1 cellular context compared by ENCODE assay signal in the genomic region with DNA sequence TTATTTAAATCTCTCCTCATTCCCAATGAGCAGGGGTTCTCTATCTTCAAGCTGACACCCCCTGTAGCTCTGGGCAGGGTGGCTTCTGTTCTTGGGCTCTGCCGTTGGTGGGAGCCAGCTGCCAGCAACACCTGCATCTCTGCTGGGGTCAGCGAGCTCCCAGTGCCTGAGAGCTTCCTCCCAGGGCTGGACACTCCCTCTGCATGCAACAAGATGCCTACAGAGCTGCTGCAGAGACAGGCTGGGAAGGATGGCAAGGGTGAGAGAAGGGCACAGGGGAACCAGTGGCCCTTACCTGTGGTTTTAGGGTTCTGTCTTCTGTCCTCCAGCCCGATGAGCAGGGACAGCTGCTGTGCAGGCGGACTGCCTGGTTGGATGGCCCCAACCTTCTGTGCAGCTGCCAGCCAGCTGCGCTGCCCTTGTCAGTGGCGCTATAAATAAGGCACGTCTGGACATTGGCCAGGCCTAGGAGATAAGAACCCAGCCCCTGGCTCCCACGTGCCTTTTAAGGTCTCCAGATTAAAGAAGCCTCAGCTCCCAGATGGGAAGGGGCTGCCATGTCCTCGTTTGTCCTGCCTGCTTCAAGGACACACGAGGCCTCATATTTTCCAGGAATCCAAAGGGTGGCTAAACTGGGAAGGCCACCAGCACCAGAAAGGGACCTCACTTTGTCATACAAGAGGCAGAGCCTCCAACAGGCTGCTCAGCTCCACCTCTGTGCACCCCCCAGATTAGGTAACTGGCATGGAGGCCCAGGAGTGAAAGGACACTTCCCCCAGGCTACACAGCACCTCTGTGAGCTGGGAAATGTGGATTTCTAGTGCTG.
A peak's percentile ranks its signal among the peaks of the same experiment; 100 is the strongest.
TF ChIP-seq lines count a peak whose summit lies in the region.

No MANE protein-coding gene starts in this region.

TF ChIP-seq in HepG2, 621 proteins besides CTCF, POLR2A, EP300 and RAD21 (continued from another document):
- TF ChIP-seq ZNF136 (CRISPR knock-in tag; IDR thresholded peaks at IDR 0.05; ENCODE audit: low read depth) (no peak), MEIS2 (CRISPR knock-in tag; IDR thresholded peaks at IDR 0.05) (no peak), SRY (CRISPR knock-in tag; IDR thresholded peaks at IDR 0.05) (no peak), MED1 (CRISPR knock-in tag; IDR thresholded peaks at IDR 0.05) (no peak), ASH2L (IDR thresholded peaks at IDR 0.05; ENCODE audit: insufficient read length, low read depth, low read length) (no peak), NR2F1 (CRISPR knock-in tag; IDR thresholded peaks at IDR 0.05) (no peak), ZFP82 (CRISPR knock-in tag; IDR thresholded peaks at IDR 0.05; ENCODE audit: borderline replicate concordance) (no peak), ZNF432 (CRISPR knock-in tag; IDR thresholded peaks at IDR 0.05; ENCODE audit: borderline replicate concordance) (no peak), JUN (CRISPR knock-in tag; IDR thresholded peaks at IDR 0.05) (no peak), KMT2B (CRISPR knock-in tag; IDR thresholded peaks at IDR 0.05) (no peak), CREM (IDR thresholded peaks at IDR 0.05) (no peak), CREM (CRISPR knock-in tag; IDR thresholded peaks at IDR 0.05) (no peak), HMG20A (CRISPR knock-in tag; IDR thresholded peaks at IDR 0.05; ENCODE audit: borderline replicate concordance) (no peak), GLI4 (CRISPR knock-in tag; IDR thresholded peaks at IDR 0.05; ENCODE audit: borderline replicate concordance) (no peak), BCL6 (CRISPR knock-in tag; IDR thresholded peaks at IDR 0.05) (no peak), ZNF768 (CRISPR knock-in tag; IDR thresholded peaks at IDR 0.05) (0 out of 2 replicates have a peak, but pooled peaks have one; percentile 48), PCBP2 (optimal IDR thresholded peaks at IDR 0.05; ENCODE audit: low read depth, low read length, poor library complexity, severe bottlenecking) (no peak)
- TF ChIP-seq, protein P1, sequence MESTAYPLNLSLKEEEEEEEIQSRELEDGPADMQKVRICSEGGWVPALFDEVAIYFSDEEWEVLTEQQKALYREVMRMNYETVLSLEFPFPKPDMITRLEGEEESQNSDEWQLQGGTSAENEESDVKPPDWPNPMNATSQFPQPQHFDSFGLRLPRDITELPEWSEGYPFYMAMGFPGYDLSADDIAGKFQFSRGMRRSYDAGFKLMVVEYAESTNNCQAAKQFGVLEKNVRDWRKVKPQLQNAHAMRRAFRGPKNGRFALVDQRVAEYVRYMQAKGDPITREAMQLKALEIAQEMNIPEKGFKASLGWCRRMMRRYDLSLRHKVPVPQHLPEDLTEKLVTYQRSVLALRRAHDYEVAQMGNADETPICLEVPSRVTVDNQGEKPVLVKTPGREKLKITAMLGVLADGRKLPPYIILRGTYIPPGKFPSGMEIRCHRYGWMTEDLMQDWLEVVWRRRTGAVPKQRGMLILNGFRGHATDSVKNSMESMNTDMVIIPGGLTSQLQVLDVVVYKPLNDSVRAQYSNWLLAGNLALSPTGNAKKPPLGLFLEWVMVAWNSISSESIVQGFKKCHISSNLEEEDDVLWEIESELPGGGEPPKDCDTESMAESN (CRISPR knock-in tag; conservative IDR thresholded peaks at IDR 0.05), result no peak
- TF ChIP-seq, protein P2, sequence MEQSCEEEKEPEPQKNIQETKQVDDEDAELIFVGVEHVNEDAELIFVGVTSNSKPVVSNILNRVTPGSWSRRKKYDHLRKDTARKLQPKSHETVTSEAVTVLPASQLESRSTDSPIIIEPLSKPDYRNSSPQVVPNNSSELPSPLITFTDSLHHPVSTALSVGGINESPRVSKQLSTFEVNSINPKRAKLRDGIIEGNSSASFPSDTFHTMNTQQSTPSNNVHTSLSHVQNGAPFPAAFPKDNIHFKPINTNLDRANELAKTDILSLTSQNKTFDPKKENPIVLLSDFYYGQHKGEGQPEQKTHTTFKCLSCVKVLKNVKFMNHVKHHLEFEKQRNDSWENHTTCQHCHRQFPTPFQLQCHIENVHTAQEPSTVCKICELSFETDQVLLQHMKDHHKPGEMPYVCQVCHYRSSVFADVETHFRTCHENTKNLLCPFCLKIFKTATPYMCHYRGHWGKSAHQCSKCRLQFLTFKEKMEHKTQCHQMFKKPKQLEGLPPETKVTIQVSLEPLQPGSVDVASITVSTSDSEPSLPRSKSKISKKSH (CRISPR knock-in tag; IDR thresholded peaks at IDR 0.05; ENCODE audit: borderline replicate concordance), result 0 out of 2 replicates have a peak, but pooled peaks have one; percentile 29
- TF ChIP-seq, protein P3, sequence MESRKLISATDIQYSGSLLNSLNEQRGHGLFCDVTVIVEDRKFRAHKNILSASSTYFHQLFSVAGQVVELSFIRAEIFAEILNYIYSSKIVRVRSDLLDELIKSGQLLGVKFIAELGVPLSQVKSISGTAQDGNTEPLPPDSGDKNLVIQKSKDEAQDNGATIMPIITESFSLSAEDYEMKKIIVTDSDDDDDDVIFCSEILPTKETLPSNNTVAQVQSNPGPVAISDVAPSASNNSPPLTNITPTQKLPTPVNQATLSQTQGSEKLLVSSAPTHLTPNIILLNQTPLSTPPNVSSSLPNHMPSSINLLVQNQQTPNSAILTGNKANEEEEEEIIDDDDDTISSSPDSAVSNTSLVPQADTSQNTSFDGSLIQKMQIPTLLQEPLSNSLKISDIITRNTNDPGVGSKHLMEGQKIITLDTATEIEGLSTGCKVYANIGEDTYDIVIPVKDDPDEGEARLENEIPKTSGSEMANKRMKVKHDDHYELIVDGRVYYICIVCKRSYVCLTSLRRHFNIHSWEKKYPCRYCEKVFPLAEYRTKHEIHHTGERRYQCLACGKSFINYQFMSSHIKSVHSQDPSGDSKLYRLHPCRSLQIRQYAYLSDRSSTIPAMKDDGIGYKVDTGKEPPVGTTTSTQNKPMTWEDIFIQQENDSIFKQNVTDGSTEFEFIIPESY (CRISPR knock-in tag; IDR thresholded peaks at IDR 0.05), result 0 out of 2 replicates have a peak, but pooled peaks have one; percentile 19
- TF ChIP-seq, protein P4, sequence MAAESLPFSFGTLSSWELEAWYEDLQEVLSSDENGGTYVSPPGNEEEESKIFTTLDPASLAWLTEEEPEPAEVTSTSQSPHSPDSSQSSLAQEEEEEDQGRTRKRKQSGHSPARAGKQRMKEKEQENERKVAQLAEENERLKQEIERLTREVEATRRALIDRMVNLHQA (CRISPR knock-in tag; IDR thresholded peaks at IDR 0.05), result no peak
- TF ChIP-seq, protein P5, sequence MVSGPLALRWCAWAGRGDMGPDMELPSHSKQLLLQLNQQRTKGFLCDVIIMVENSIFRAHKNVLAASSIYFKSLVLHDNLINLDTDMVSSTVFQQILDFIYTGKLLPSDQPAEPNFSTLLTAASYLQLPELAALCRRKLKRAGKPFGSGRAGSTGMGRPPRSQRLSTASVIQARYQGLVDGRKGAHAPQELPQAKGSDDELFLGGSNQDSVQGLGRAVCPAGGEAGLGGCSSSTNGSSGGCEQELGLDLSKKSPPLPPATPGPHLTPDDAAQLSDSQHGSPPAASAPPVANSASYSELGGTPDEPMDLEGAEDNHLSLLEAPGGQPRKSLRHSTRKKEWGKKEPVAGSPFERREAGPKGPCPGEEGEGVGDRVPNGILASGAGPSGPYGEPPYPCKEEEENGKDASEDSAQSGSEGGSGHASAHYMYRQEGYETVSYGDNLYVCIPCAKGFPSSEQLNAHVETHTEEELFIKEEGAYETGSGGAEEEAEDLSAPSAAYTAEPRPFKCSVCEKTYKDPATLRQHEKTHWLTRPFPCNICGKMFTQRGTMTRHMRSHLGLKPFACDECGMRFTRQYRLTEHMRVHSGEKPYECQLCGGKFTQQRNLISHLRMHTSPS (CRISPR knock-in tag; IDR thresholded peaks at IDR 0.05; ENCODE audit: low read depth), result no peak
- TF ChIP-seq, protein P6, sequence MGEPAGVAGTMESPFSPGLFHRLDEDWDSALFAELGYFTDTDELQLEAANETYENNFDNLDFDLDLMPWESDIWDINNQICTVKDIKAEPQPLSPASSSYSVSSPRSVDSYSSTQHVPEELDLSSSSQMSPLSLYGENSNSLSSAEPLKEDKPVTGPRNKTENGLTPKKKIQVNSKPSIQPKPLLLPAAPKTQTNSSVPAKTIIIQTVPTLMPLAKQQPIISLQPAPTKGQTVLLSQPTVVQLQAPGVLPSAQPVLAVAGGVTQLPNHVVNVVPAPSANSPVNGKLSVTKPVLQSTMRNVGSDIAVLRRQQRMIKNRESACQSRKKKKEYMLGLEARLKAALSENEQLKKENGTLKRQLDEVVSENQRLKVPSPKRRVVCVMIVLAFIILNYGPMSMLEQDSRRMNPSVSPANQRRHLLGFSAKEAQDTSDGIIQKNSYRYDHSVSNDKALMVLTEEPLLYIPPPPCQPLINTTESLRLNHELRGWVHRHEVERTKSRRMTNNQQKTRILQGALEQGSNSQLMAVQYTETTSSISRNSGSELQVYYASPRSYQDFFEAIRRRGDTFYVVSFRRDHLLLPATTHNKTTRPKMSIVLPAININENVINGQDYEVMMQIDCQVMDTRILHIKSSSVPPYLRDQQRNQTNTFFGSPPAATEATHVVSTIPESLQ (CRISPR knock-in tag; conservative IDR thresholded peaks at IDR 0.05), result no peak
- TF ChIP-seq, protein P7, sequence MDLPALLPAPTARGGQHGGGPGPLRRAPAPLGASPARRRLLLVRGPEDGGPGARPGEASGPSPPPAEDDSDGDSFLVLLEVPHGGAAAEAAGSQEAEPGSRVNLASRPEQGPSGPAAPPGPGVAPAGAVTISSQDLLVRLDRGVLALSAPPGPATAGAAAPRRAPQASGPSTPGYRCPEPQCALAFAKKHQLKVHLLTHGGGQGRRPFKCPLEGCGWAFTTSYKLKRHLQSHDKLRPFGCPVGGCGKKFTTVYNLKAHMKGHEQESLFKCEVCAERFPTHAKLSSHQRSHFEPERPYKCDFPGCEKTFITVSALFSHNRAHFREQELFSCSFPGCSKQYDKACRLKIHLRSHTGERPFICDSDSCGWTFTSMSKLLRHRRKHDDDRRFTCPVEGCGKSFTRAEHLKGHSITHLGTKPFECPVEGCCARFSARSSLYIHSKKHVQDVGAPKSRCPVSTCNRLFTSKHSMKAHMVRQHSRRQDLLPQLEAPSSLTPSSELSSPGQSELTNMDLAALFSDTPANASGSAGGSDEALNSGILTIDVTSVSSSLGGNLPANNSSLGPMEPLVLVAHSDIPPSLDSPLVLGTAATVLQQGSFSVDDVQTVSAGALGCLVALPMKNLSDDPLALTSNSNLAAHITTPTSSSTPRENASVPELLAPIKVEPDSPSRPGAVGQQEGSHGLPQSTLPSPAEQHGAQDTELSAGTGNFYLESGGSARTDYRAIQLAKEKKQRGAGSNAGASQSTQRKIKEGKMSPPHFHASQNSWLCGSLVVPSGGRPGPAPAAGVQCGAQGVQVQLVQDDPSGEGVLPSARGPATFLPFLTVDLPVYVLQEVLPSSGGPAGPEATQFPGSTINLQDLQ (CRISPR knock-in tag; IDR thresholded peaks at IDR 0.05), result 0 out of 2 replicates have a peak, but pooled peaks have one; percentile 45
- TF ChIP-seq, protein P8, sequence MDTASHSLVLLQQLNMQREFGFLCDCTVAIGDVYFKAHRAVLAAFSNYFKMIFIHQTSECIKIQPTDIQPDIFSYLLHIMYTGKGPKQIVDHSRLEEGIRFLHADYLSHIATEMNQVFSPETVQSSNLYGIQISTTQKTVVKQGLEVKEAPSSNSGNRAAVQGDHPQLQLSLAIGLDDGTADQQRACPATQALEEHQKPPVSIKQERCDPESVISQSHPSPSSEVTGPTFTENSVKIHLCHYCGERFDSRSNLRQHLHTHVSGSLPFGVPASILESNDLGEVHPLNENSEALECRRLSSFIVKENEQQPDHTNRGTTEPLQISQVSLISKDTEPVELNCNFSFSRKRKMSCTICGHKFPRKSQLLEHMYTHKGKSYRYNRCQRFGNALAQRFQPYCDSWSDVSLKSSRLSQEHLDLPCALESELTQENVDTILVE (CRISPR knock-in tag; IDR thresholded peaks at IDR 0.05), result no peak
- TF ChIP-seq, protein P9, sequence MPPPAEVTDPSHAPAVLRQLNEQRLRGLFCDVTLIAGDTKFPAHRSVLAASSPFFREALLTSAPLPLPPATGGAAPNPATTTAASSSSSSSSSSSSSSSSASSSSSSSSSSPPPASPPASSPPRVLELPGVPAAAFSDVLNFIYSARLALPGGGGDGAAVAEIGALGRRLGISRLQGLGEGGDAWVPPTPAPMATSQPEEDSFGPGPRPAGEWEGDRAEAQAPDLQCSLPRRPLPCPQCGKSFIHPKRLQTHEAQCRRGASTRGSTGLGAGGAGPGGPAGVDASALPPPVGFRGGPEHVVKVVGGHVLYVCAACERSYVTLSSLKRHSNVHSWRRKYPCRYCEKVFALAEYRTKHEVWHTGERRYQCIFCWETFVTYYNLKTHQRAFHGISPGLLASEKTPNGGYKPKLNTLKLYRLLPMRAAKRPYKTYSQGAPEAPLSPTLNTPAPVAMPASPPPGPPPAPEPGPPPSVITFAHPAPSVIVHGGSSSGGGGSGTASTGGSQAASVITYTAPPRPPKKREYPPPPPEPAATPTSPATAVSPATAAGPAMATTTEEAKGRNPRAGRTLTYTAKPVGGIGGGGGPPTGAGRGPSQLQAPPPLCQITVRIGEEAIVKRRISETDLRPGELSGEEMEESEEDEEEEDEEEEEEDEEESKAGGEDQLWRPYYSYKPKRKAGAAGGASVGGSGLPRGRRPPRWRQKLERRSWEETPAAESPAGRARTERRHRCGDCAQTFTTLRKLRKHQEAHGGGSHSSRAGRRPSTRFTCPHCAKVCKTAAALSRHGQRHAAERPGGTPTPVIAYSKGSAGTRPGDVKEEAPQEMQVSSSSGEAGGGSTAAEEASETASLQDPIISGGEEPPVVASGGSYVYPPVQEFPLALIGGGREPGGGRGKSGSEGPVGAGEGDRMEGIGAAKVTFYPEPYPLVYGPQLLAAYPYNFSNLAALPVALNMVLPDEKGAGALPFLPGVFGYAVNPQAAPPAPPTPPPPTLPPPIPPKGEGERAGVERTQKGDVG (CRISPR knock-in tag; IDR thresholded peaks at IDR 0.05; ENCODE audit: borderline replicate concordance), result 0 out of 2 replicates have a peak, but pooled peaks have one; percentile 39
